17 cellular contexts compared by ENCODE assay signal in genomic region chr6:21103626-21104224, GRCh38.
DNase-seq lines count a peak whose midpoint lies in the region; ATAC-seq and TF ChIP-seq lines count a peak whose summit lies in the region.
"Had no signal": no experiment of that assay in that cellular context is flagged by ENCODE, and none has a peak within 500 bp of the region (broad histone marks: within the 10 kb centered on the region; RNA-seq: fewer than 3 reads in every experiment).

No MANE protein-coding gene starts in this region.

- WGBS in stomach, 5 donors, result 17 to 50% (median 32%) methylated on average over 4 of the region's 4 CpGs

- no peak for ATAC-seq in GM18909 (IDR thresholded peaks at IDR 0.05; ENCODE audit: poor library complexity, unreplicated experiment)
- ATAC-seq: stimulated activated naive CD8-positive, alpha-beta T cell treated with anti-CD3 and anti-CD28 coated beads, Interleukin-15, Interleukin-2, amounts not matched to agents 100 U/mL and 50 U/mL, for 24 hours had no signal

- peak overlapping the region in 4 of 5 donors; percentile 26 to 75 (median 64) for H3K27ac ChIP-seq in stomach

- H3K27me3 ChIP-seq in stomach, result no peaks in the 10 kb centered on the region

- TF ChIP-seq CTCF in epithelial cell of esophagus (IDR thresholded peaks at IDR 0.05; ENCODE audit: insufficient read depth, low read depth, low read length, missing control alignments), result no peak
- no peak for TF ChIP-seq CTCF in stomach (IDR thresholded peaks at IDR 0.05)

- H3K4me3 ChIP-seq in epithelial cell of esophagus (ENCODE audit: low read length) (no peak overlapping the region), stomach (no peak overlapping the region)

- no peak for TF ChIP-seq POLR2A in stomach (IDR thresholded peaks at IDR 0.05)

- no peaks in the 10 kb centered on the region for H3K36me3 ChIP-seq in stomach

- intact Hi-C loops in stomach (cut with DNase I; ENCODE audit: low total_unique reads), result no loop called here

- TF ChIP-seq EP300 in stomach (IDR thresholded peaks at IDR 0.05), result no peak

- DNase-seq in DMS153 (lab: John Stamatoyannopoulos, UW) (peak; percentile 74), DMS153 treated with DMSO at 0.1 percent for 48 hours (lab: John Stamatoyannopoulos, UW; ENCODE audit: unreplicated experiment) (no peak), NCI-H748 (lab: John Stamatoyannopoulos, UW; ENCODE audit: unreplicated experiment) (peak; percentile 82), epithelial cell of esophagus (ENCODE audit: low read depth) (peak; percentile 61), stomach (no peak), cerebellar nuclear complex (lab: John Stamatoyannopoulos, UW) (no peak), GM19240 (ENCODE audit: insufficient read length, low spot score) (no peak)
- DNase-seq: activated B cell treated with CpG ODN at 0.5 μM for 24 hours; activated effector memory CD4-positive, alpha-beta T cell treated with Interleukin-2 at 50 U/mL for 16 hours; hypothalamus; left cardiac atrium; naive B cell; NCI-H526; posterior cingulate gyrus; stimulated activated CD4-positive, alpha-beta T cell treated with anti-CD3 and anti-CD28 coated beads, Interleukin-12 subunit alpha, Interleukin-12 subunit beta, amount 100 ng/mL, for 4 hours; stimulated activated naive CD8-positive, alpha-beta T cell treated with anti-CD3 and anti-CD28 coated beads, Interleukin-15, Interleukin-2, amounts not matched to agents 100 U/mL and 50 U/mL, for 24 hours had no signal

- H3K4me1 ChIP-seq in stomach, result peaks cover 10 to 49% (median 28%) of the 10 kb centered on the region in 4 donors

- no peaks in the 10 kb centered on the region for H3K9me3 ChIP-seq in stomach

Comparison
In these comparisons a context has a peak if more than half of its experiments do, and no peak if none do; other contexts are left out.
1. DNase-seq: peak in DMS153 (single experiment), NCI-H748 (single experiment) and epithelial cell of esophagus (single experiment); none in DMS153 treated with DMSO at 0.1 percent for 48 hours (single experiment), stomach (single experiment), cerebellar nuclear complex (0 of 2) and GM19240 (single experiment).